ENCODE assay signal across 8 cellular contexts in the genomic region with DNA sequence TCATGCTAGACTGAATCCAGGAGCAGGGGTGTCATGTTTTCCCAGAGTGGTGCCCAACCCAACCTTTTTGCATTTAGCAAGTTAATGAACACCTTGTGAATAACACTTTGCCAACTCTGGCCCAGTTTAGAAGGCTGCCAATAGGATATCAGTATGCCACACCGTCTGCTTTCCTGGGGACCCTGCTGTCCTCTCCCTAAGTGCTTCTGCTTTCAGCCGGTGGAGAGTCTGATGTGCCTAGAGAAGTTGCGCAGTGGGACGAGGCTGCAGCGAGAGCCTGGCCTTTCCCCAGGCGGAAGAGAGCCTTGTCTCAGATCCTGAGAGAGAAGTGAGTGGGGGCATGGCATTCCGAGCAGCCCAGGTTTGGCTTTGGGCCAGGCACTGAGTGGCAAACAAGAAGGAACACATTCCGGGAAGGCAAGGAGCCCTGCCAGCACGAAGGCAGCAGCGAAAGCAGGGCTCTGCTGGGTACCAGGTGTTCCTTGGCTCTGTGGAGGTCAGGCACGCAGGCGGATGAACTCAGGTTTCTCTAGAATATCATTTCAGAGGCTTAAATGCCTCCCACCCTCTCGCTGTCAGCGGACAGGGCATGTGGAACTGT. TPM values are rescaled to one million over a fixed set of nuclear protein-coding genes. Genes with fewer than 3 reads are reported as not detected.
A peak's percentile ranks its signal among the peaks of the same experiment; 100 is the strongest.
DNase-seq lines count a peak whose midpoint lies in the region; TF ChIP-seq lines count a peak whose summit lies in the region.

No MANE protein-coding gene starts in this region.

- no peaks in the 10 kb centered on the region for H3K36me3 ChIP-seq in ascending aorta
- H3K36me3 ChIP-seq in spleen = no peaks in the 10 kb centered on the region

- peaks cover 1 to 3% (median 2%) of the 10 kb centered on the region in 3 donors for H3K27me3 Mint-ChIP-seq in immature natural killer cell (ENCODE audit: low read depth in 3 of 3)

- intact Hi-C loops in ascending aorta (cut with DNase I) = loop anchor here (1.0 to 10.0 kb wide), 3 partner anchors 37 to 413 kb away; partner anchors contain the start of genes MYO9A and SENP8
- intact Hi-C loops in spleen (cut with DNase I; ENCODE audit: low total_unique reads) = loop anchor here (5.0 kb wide), 2 partner anchors 373 to 408 kb away; no protein-coding TSS in a partner anchor

- no peaks in the 10 kb centered on the region for H3K9me3 ChIP-seq in ascending aorta
- no peaks in the 10 kb centered on the region for H3K9me3 ChIP-seq in spleen

- TF ChIP-seq CTCF in C4-2B (conservative IDR thresholded peaks at IDR 0.05) = no peak
- TF ChIP-seq CTCF in ascending aorta (IDR thresholded peaks at IDR 0.05) = no peak
- TF ChIP-seq CTCF in spleen (IDR thresholded peaks at IDR 0.05 in 8 of 11, conservative IDR thresholded peaks at IDR 0.05 in 3 of 11) = no peak

- peak overlapping the region; percentile 54 to 64 for H3K4me3 ChIP-seq in ascending aorta
- H3K4me3 ChIP-seq in spleen = peak overlapping the region in 7 of 8 donors; percentile 31 to 65 (median 41)

- H3K27ac ChIP-seq in C4-2B (peak overlapping the region; percentile 62), ascending aorta (peak overlapping the region; percentile 47 to 82), spleen (peak overlapping the region in 2 of 8 donors; percentile 19 to 21)

- peak; percentile 50 for DNase-seq in NCI-H1092 treated with DMSO at 0.1 percent for 48 hours (lab: John Stamatoyannopoulos, UW)
- DNase-seq in ascending aorta (ENCODE audit: low spot score in 2 of 2) = peak; percentile 26 to 89
- no peak for DNase-seq in immature natural killer cell
- no peak for DNase-seq in spleen
- no peak for DNase-seq in NK-92 treated with Interleukin-12 subunit alpha and Interleukin-12 subunit beta, amount 100 ng/mL, for 24 hours (lab: John Stamatoyannopoulos, UW)
- DNase-seq in stimulated activated CD4-positive, alpha-beta T cell treated with anti-CD3 and anti-CD28 coated beads, Interleukin-1b, Interleukin-23, amount 100 ng/mL, for 48 hours = no peak
- DNase-seq in SKM-1 treated with dmso at 0.1 percent for 144 hours (lab: John Stamatoyannopoulos, UW; ENCODE audit: unreplicated experiment) = no peak

- WGBS in spleen, 5 donors = 49 to 66% (median 53%) methylated on average over 14 of the region's 14 CpGs

- no peaks in the 10 kb centered on the region for H3K27me3 ChIP-seq in ascending aorta
- H3K27me3 ChIP-seq in spleen (replicated peaks in 1 of 7) = no peaks in the 10 kb centered on the region

- TF ChIP-seq POLR2A in spleen (IDR thresholded peaks at IDR 0.05) = no peak

- peak overlapping the region in 1 of 6 donors; percentile 11 for H3K27ac Mint-ChIP-seq in immature natural killer cell

- peak overlapping the region; percentile 82 to 86 (median 84) for H3K4me3 Mint-ChIP-seq in immature natural killer cell

- H3K36me3 Mint-ChIP-seq in immature natural killer cell = no peaks in the 10 kb centered on the region

- peaks cover 4 to 8% of the 10 kb centered on the region in 2 donors for H3K4me1 Mint-ChIP-seq in immature natural killer cell

- no peaks in the 10 kb centered on the region for H3K9me3 Mint-ChIP-seq in immature natural killer cell

- H3K4me1 ChIP-seq in ascending aorta (peaks cover 0 to 6% of the 10 kb centered on the region in 2 donors), spleen (peaks cover 0 to 24% (median 13%) of the 10 kb centered on the region in 6 donors)

RNA-seq across cellular contexts. Expression of gene SENP8, which starts 36.9 kb away (rescaled TPM):
- total RNA-seq in ascending aorta (3.5 TPM), spleen (1 to 10 TPM in 6 of 7 donors, under 1 TPM in 1; 0.93 to 3.0 (median 1.5) TPM)
- polyA plus RNA-seq in immature natural killer cell (under 1 TPM in 2 of 3 donors, not detected in 1; 0.67 to 0.69 TPM), spleen (1 to 10 TPM in 1 of 3 donors, under 1 TPM in 2; 0.57 to 1.5 (median 0.89) TPM)

RNA-seq across cellular contexts. Expression of gene MYO9A, which starts 37.2 kb away (rescaled TPM):
- total RNA-seq in ascending aorta = 128 TPM
- 10 to 100 TPM in 1 of 3 donors, 1 to 10 TPM in 2; 6.3 to 15.6 (median 9.5) TPM for polyA plus RNA-seq in immature natural killer cell
- 10 to 100 TPM; 45.0 to 80.9 (median 57.7) TPM for total RNA-seq in spleen
- polyA plus RNA-seq in spleen = 1 to 10 TPM; 1.7 to 2.4 (median 2.1) TPM

RNA-seq across cellular contexts. Expression of gene GRAMD2A, which starts 42.5 kb away (rescaled TPM):
- not detected for total RNA-seq in ascending aorta
- polyA plus RNA-seq in immature natural killer cell = not detected
- under 1 TPM in 1 of 7 donors, not detected in 6; 0.34 TPM for total RNA-seq in spleen
- polyA plus RNA-seq in spleen = under 1 TPM; 0.03 to 0.11 (median 0.06) TPM

Comparison
In these comparisons a context has a peak if more than half of its experiments do, and no peak if none do; other contexts are left out.
1. DNase-seq: peak in NCI-H1092 treated with DMSO at 0.1 percent for 48 hours (single experiment) and ascending aorta (2 of 2); none in immature natural killer cell (0 of 3), spleen (single experiment), NK-92 treated with Interleukin-12 subunit alpha and Interleukin-12 subunit beta, amount 100 ng/mL, for 24 hours (single experiment), stimulated activated CD4-positive, alpha-beta T cell treated with anti-CD3 and anti-CD28 coated beads, Interleukin-1b, Interleukin-23, amount 100 ng/mL, for 48 hours (single experiment) and SKM-1 treated with dmso at 0.1 percent for 144 hours (single experiment).